20 cellular contexts compared by ENCODE assay signal in genomic region chr5:167392252-167392651, GRCh38.
DNase-seq lines count a peak whose midpoint lies in the region; ATAC-seq lines count a peak whose summit lies in the region.
"Had no signal": no experiment of that assay in that cellular context is flagged by ENCODE, and none has a peak within 500 bp of the region (broad histone marks: within the 10 kb centered on the region; RNA-seq: fewer than 3 reads in every experiment).

No MANE protein-coding gene starts in this region.

- H2AK5ac ChIP-seq in mesenchymal stem cell (ENCODE audit: low read length, severe bottlenecking): no peak overlapping the region

- H4K8ac ChIP-seq in mesenchymal stem cell (ENCODE audit: low read length): no peak overlapping the region

- H3K36me3 ChIP-seq in NT2/D1 (ENCODE audit: insufficient read depth, insufficient read length, low read length) (no peaks in the 10 kb centered on the region), mesenchymal stem cell (ENCODE audit: control insufficient read depth in 1 of 2, insufficient read depth in 2 of 2, low read depth in 1 of 2, low read length in 2 of 2) (no peaks in the 10 kb centered on the region)
- H3K36me3 ChIP-seq: BLaER1 treated with 17β-estradiol and CSF1 and Interleukin-3, amounts not matched to agents 10 nM and 100 nM had no signal

- H3K27me3 ChIP-seq in NT2/D1 (ENCODE audit: insufficient read depth, insufficient read length) (no peaks in the 10 kb centered on the region), mesenchymal stem cell (ENCODE audit: control insufficient read depth in 1 of 2, insufficient read depth in 1 of 2, low read length in 2 of 2) (no peaks in the 10 kb centered on the region)
- H3K27me3 ChIP-seq: BLaER1 treated with 17β-estradiol and CSF1 and Interleukin-3, amounts not matched to agents 10 nM and 100 nM had no signal

- no peak overlapping the region for H2AFZ ChIP-seq in mesenchymal stem cell (ENCODE audit: low read depth, low read length)

- H2BK120ac ChIP-seq in mesenchymal stem cell (ENCODE audit: low read depth, low read length): no peak overlapping the region

- no peak overlapping the region for H3K4me2 ChIP-seq in mesenchymal stem cell (ENCODE audit: low read length, poor library complexity, severe bottlenecking)
- H3K4me2 ChIP-seq: BLaER1 treated with 17β-estradiol and CSF1 and Interleukin-3, amounts not matched to agents 10 nM and 100 nM had no signal

- H3K27ac ChIP-seq in mesenchymal stem cell (ENCODE audit: low read length, poor library complexity, severe bottlenecking): no peak overlapping the region
- H3K27ac ChIP-seq: BLaER1 treated with 17β-estradiol and CSF1 and Interleukin-3, amounts not matched to agents 10 nM and 100 nM had no signal

- DNase-seq in ELF-1 (ENCODE audit: low read depth, low spot score): peak; percentile 3
- peak; percentile 3 for DNase-seq in NT2/D1 (ENCODE audit: low read depth, low spot score)
- DNase-seq in mesenchymal stem cell: no peak
- peak; percentile 18 for DNase-seq in retina
- DNase-seq in NCI-H524 treated with DMSO at 0.1 percent for 48 hours (lab: John Stamatoyannopoulos, UW): no peak
- DNase-seq: 8988T; CD8-positive, alpha-beta T cell; COR-L47; DMS 273 treated with DMSO at 0.1 percent for 48 hours; DMS53; DND-41; EL; GOT3; H7; HFFc6 had no signal

- H3K9ac ChIP-seq in NT2/D1 (ENCODE audit: insufficient read length, low read depth) (no peak overlapping the region), mesenchymal stem cell (ENCODE audit: low read length) (no peak overlapping the region)
- H3K9ac ChIP-seq: BLaER1 treated with 17β-estradiol and CSF1 and Interleukin-3, amounts not matched to agents 10 nM and 100 nM had no signal

- H3K4me1 ChIP-seq in NT2/D1 (ENCODE audit: insufficient read depth, insufficient read length) (no peaks in the 10 kb centered on the region), mesenchymal stem cell (ENCODE audit: control insufficient read depth, insufficient read depth, low read depth, low read length) (no peaks in the 10 kb centered on the region)

- no peak overlapping the region for H2BK12ac ChIP-seq in mesenchymal stem cell (ENCODE audit: low read length in 2 of 2)

- H3K79me1 ChIP-seq in mesenchymal stem cell (replicated peaks; ENCODE audit: low read length, poor library complexity, severe bottlenecking): no peaks in the 10 kb centered on the region

- H3K23ac ChIP-seq in mesenchymal stem cell (ENCODE audit: low read length in 2 of 2): no peak overlapping the region

- H2BK5ac ChIP-seq in mesenchymal stem cell (ENCODE audit: low read depth, low read length, poor library complexity, severe bottlenecking): peak overlapping the region; percentile 62

- no peaks in the 10 kb centered on the region for H3K9me3 ChIP-seq in NT2/D1 (ENCODE audit: insufficient read depth, low read length)
- H3K9me3 ChIP-seq in mesenchymal stem cell (ENCODE audit: control insufficient read depth, low read length): peaks cover 6% of the 10 kb centered on the region

- ATAC-seq in GM18868 (IDR thresholded peaks at IDR 0.05; ENCODE audit: unreplicated experiment) (no peak), esophagus mucosa (no peak)
- ATAC-seq: CD8-positive, alpha-beta T cell; HCT116; HepG2 had no signal

- H4K91ac ChIP-seq in mesenchymal stem cell (ENCODE audit: low read length): no peak overlapping the region

- no peak overlapping the region for H3K4ac ChIP-seq in mesenchymal stem cell (ENCODE audit: low read depth in 1 of 2, low read length in 2 of 2)

- H2BK15ac ChIP-seq in mesenchymal stem cell (ENCODE audit: low read depth, poor library complexity, severe bottlenecking): no peak overlapping the region

- H3K4me3 ChIP-seq in NT2/D1 (ENCODE audit: insufficient read length, low read depth): no peak overlapping the region
- no peak overlapping the region for H3K4me3 ChIP-seq in mesenchymal stem cell (ENCODE audit: insufficient read depth in 1 of 2, low read depth in 1 of 2, low read length in 2 of 2)
- H3K4me3 ChIP-seq: BLaER1 treated with 17β-estradiol and CSF1 and Interleukin-3, amounts not matched to agents 10 nM and 100 nM had no signal

- H3K18ac ChIP-seq in mesenchymal stem cell (ENCODE audit: low read depth in 1 of 2, low read length in 2 of 2): no peak overlapping the region

- WGBS in mesenchymal stem cell: 85% methylated on average over 4 of the region's 5 CpGs

- H3K14ac ChIP-seq in mesenchymal stem cell (ENCODE audit: low read length in 2 of 2): no peak overlapping the region

Comparison
In these comparisons a context has a peak if more than half of its experiments do, and no peak if none do; other contexts are left out.
1. DNase-seq: peak in ELF-1 (single experiment), NT2/D1 (single experiment) and retina (single experiment); none in mesenchymal stem cell (single experiment) and NCI-H524 treated with DMSO at 0.1 percent for 48 hours (single experiment).